ENCODE assay signal across 14 cellular contexts in the genomic region with DNA sequence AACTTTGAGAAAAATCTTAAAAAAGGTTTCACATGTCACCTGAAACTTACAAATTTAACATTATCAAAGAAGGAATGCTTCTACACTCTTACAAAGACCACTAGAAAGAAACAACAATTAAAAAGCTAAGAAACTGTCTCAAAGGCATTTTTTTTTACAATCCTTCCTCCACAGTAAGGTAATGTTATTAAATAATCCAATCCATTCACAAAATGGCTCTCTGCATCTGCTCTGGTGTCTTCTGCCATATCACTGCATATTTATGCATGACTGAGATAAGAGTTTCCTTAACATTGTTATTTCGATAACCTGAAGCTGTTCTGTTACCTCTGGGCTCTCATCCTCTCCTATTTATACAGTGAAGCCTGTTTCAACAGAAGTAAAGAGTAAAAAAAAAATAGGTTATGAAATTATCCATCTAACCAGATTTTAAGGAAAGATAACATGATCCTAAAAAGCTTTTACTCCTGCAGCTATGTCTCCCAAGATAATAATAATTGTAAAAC. TPM values are rescaled to one million over a fixed set of nuclear protein-coding genes. Genes with fewer than 3 reads are reported as not detected.
DNase-seq lines count a peak whose midpoint lies in the region; ATAC-seq and TF ChIP-seq lines count a peak whose summit lies in the region.
"Had no signal": no experiment of that assay in that cellular context is flagged by ENCODE, and none has a peak within 500 bp of the region (broad histone marks: within the 10 kb centered on the region; RNA-seq: fewer than 3 reads in every experiment).

No MANE protein-coding gene starts in this region.

- in situ Hi-C loops in mammary epithelial cell (cut with MboI; ENCODE audit: low sequenced_read_pairs in 2 of 2): loop anchor here in 1 of 2 donors (10.0 kb wide), 2 partner anchors 107 to 297 kb away; no protein-coding TSS in a partner anchor

- peak overlapping the region; percentile 90 for H3K27ac Mint-ChIP-seq in activated naive CD4-positive, alpha-beta T cell treated with anti-CD3 and anti-CD28 coated beads for 36 hours
- peak overlapping the region; percentile 100 for H3K27ac Mint-ChIP-seq in stimulated activated effector memory CD8-positive, alpha-beta T cell treated with anti-CD3 and anti-CD28 coated beads, Interleukin-12 subunit alpha, Interleukin-12 subunit beta, amount 100 ng/mL, for 72 hours

- no peaks in the 10 kb centered on the region for H3K9me3 Mint-ChIP-seq in activated naive CD4-positive, alpha-beta T cell treated with anti-CD3 and anti-CD28 coated beads for 36 hours
- H3K9me3 Mint-ChIP-seq in stimulated activated effector memory CD8-positive, alpha-beta T cell treated with anti-CD3 and anti-CD28 coated beads, Interleukin-12 subunit alpha, Interleukin-12 subunit beta, amount 100 ng/mL, for 72 hours: no peaks in the 10 kb centered on the region

- TSS peak; percentile 75 for BruUV-seq in mammary epithelial cell (replicated peaks; lab: Mats Ljungman, UMichigan)

- H3K79me2 ChIP-seq in mammary epithelial cell (ENCODE audit: insufficient read depth, low read length): peaks cover 90% of the 10 kb centered on the region

- no peak overlapping the region for H3K9ac ChIP-seq in mammary epithelial cell (ENCODE audit: insufficient read depth, low read length)

- peaks cover 82% of the 10 kb centered on the region for H3K36me3 Mint-ChIP-seq in activated naive CD4-positive, alpha-beta T cell treated with anti-CD3 and anti-CD28 coated beads for 36 hours (ENCODE audit: low read depth)
- peaks cover 100% of the 10 kb centered on the region for H3K36me3 Mint-ChIP-seq in stimulated activated effector memory CD8-positive, alpha-beta T cell treated with anti-CD3 and anti-CD28 coated beads, Interleukin-12 subunit alpha, Interleukin-12 subunit beta, amount 100 ng/mL, for 72 hours

- H3K9me3 ChIP-seq in mammary epithelial cell (replicated peaks; ENCODE audit: insufficient read depth, low read length): no peaks in the 10 kb centered on the region
- H3K9me3 ChIP-seq: esophagus muscularis mucosa, HAP-1, pancreas had no signal

- H3K27me3 Mint-ChIP-seq in activated naive CD4-positive, alpha-beta T cell treated with anti-CD3 and anti-CD28 coated beads for 36 hours (ENCODE audit: low read depth): no peaks in the 10 kb centered on the region

- H4K20me1 ChIP-seq in mammary epithelial cell (ENCODE audit: insufficient read depth, low read length): peaks cover 42% of the 10 kb centered on the region

- ATAC-seq in stimulated activated effector memory CD8-positive, alpha-beta T cell treated with anti-CD3 and anti-CD28 coated beads, Interleukin-12 subunit alpha, Interleukin-12 subunit beta, amount 100 ng/mL, for 72 hours: no peak
- ATAC-seq in GM19455 (IDR thresholded peaks at IDR 0.05; ENCODE audit: unreplicated experiment): no peak
- ATAC-seq: pancreas had no signal

- H3K4me2 ChIP-seq in mammary epithelial cell (ENCODE audit: insufficient read depth, low read depth, low read length): no peak overlapping the region

- intact Hi-C loops in activated naive CD4-positive, alpha-beta T cell treated with anti-CD3 and anti-CD28 coated beads for 36 hours (cut with micrococcal nuclease): no loop called here
- intact Hi-C loops in mammary epithelial cell (cut with micrococcal nuclease): no loop called here

- no peaks in the 10 kb centered on the region for H3K27me3 ChIP-seq in mammary epithelial cell (ENCODE audit: insufficient read depth, low read length)
- H3K27me3 ChIP-seq: esophagus muscularis mucosa, pancreas had no signal

- CTCF ChIA-PET in activated naive CD4-positive, alpha-beta T cell treated with anti-CD3 and anti-CD28 coated beads for 36 hours (lab: Charles Lee): interaction anchor here (0.7 to 2.2 kb wide), 6 partner anchors 40 to 882 kb away, joined by 4 to 18 read pairs (median 4); a partner anchor contains a TSS
- CTCF ChIA-PET in mammary epithelial cell (lab: Charles Lee; ENCODE audit: low non-redundant PET): no interaction called here

- no peak overlapping the region for H3K4me3 ChIP-seq in mammary epithelial cell (replicated peaks in 1 of 3; ENCODE audit: insufficient read depth in 1 of 3, low read depth in 2 of 3, low read length in 3 of 3)
- H3K4me3 ChIP-seq: esophagus muscularis mucosa, HAP-1, pancreas had no signal

- H3K4me1 ChIP-seq in mammary epithelial cell (ENCODE audit: insufficient read depth, low read length): peaks cover 22% of the 10 kb centered on the region

- H3K36me3 ChIP-seq in mammary epithelial cell (ENCODE audit: insufficient read depth, low read length): peaks cover 81% of the 10 kb centered on the region

- H3K27ac ChIP-seq in mammary epithelial cell (ENCODE audit: insufficient read depth, low read depth, low read length): no peak overlapping the region
- H3K27ac ChIP-seq: esophagus muscularis mucosa, pancreas had no signal

- no peak for TF ChIP-seq CTCF in mammary epithelial cell (conservative IDR thresholded peaks at IDR 0.05 in 1 of 2, IDR thresholded peaks at IDR 0.05 in 1 of 2; ENCODE audit: extremely low read depth in 1 of 2, insufficient read depth in 1 of 2, low read depth in 1 of 2, low read length in 2 of 2)

- dilution Hi-C loops in mammary epithelial cell (cut with HindIII; ENCODE audit: low sequenced_read_pairs): no loop called here

- peak overlapping the region; percentile 36 for H3K4me3 Mint-ChIP-seq in activated naive CD4-positive, alpha-beta T cell treated with anti-CD3 and anti-CD28 coated beads for 36 hours
- peak overlapping the region; percentile 99 for H3K4me3 Mint-ChIP-seq in stimulated activated effector memory CD8-positive, alpha-beta T cell treated with anti-CD3 and anti-CD28 coated beads, Interleukin-12 subunit alpha, Interleukin-12 subunit beta, amount 100 ng/mL, for 72 hours

- peaks cover 88% of the 10 kb centered on the region for H3K4me1 Mint-ChIP-seq in activated naive CD4-positive, alpha-beta T cell treated with anti-CD3 and anti-CD28 coated beads for 36 hours (ENCODE audit: low read depth)
- peaks cover 85% of the 10 kb centered on the region for H3K4me1 Mint-ChIP-seq in stimulated activated effector memory CD8-positive, alpha-beta T cell treated with anti-CD3 and anti-CD28 coated beads, Interleukin-12 subunit alpha, Interleukin-12 subunit beta, amount 100 ng/mL, for 72 hours

- WGBS in mammary epithelial cell (ENCODE audit: low coverage, missing lambda C conversion rate): 67% methylated on average over 1 of the region's 1 CpG

- DNase-seq in activated naive CD4-positive, alpha-beta T cell treated with anti-CD3 and anti-CD28 coated beads for 36 hours: no peak
- no peak for DNase-seq in activated naive CD4-positive, alpha-beta T cell treated with anti-CD3 and anti-CD28 coated beads, Interleukin-2, amount 50 U/mL, for 16 hours
- DNase-seq in SK-N-DZ (ENCODE audit: low spot score) (peak; percentile 44), mammary epithelial cell (no peak), amniotic stem cell (lab: John Stamatoyannopoulos, UW) (no peak), middle frontal gyrus (ENCODE audit: extremely low spot score, low spot score) (no peak)
- DNase-seq in stimulated activated effector memory CD8-positive, alpha-beta T cell treated with anti-CD3 and anti-CD28 coated beads, Interleukin-12 subunit alpha, Interleukin-12 subunit beta, amount 100 ng/mL, for 72 hours (ENCODE audit: low spot score in 2 of 2): no peak
- DNase-seq: NCI-H1417 treated with DMSO at 0.1 percent for 48 hours, NCI-H524, pancreas, SHP77 treated with DMSO at 0.1 percent for 48 hours had no signal

- no peak overlapping the region for H2AFZ ChIP-seq in mammary epithelial cell (ENCODE audit: low read depth, low read length)

RNA-seq across cellular contexts. Expression of a gene that starts 8.5 kb away (rescaled TPM):
- 100 to 1,000 TPM; 925 to 950 TPM for total RNA-seq in activated naive CD4-positive, alpha-beta T cell treated with anti-CD3 and anti-CD28 coated beads for 36 hours
- 224 and 337 TPM in 2 replicates for polyA plus RNA-seq in SK-N-DZ (2014; cell fraction: cytosol; rRNA removed)
- 659 and 1,103 TPM in 2 replicates for polyA plus RNA-seq in SK-N-DZ (2014; cell fraction: nucleus; rRNA removed)
- total RNA-seq in mammary epithelial cell: 100 to 1,000 TPM in 1 of 2 donors, 10 to 100 TPM in 1; 62.0 to 506 TPM
- 291 TPM for polyA plus RNA-seq in mammary epithelial cell
- polyA minus RNA-seq in mammary epithelial cell: 260 TPM

RNA-seq across cellular contexts. Expression of a gene that starts 9.5 kb away (rescaled TPM):
- 100 to 1,000 TPM; 260 to 273 TPM for total RNA-seq in activated naive CD4-positive, alpha-beta T cell treated with anti-CD3 and anti-CD28 coated beads for 36 hours
- 532 and 556 TPM in 2 replicates for polyA plus RNA-seq in SK-N-DZ (2014; cell fraction: cytosol; rRNA removed)
- 613 and 634 TPM in 2 replicates for polyA plus RNA-seq in SK-N-DZ (2014; cell fraction: nucleus; rRNA removed)
- 100 to 1,000 TPM in 1 of 2 donors, 10 to 100 TPM in 1; 67.5 to 154 TPM for total RNA-seq in mammary epithelial cell
- polyA plus RNA-seq in mammary epithelial cell: 77.3 TPM
- polyA minus RNA-seq in mammary epithelial cell: 25.3 TPM

RNA-seq across cellular contexts. Expression of a gene that starts 40.0 kb away (rescaled TPM):
- total RNA-seq in activated naive CD4-positive, alpha-beta T cell treated with anti-CD3 and anti-CD28 coated beads for 36 hours: 10 to 100 TPM; 12.5 to 12.9 TPM
- polyA plus RNA-seq in SK-N-DZ (2014; cell fraction: cytosol; rRNA removed): 30.8 and 33.6 TPM in 2 replicates
- 19.5 and 23.0 TPM in 2 replicates for polyA plus RNA-seq in SK-N-DZ (2014; cell fraction: nucleus; rRNA removed)
- total RNA-seq in mammary epithelial cell: 1 to 10 TPM; 5.4 to 8.3 TPM
- polyA plus RNA-seq in mammary epithelial cell: 6.8 TPM
- 9.5 TPM for polyA minus RNA-seq in mammary epithelial cell
